ENCODE assay signal across 26 cellular contexts in the genomic region with DNA sequence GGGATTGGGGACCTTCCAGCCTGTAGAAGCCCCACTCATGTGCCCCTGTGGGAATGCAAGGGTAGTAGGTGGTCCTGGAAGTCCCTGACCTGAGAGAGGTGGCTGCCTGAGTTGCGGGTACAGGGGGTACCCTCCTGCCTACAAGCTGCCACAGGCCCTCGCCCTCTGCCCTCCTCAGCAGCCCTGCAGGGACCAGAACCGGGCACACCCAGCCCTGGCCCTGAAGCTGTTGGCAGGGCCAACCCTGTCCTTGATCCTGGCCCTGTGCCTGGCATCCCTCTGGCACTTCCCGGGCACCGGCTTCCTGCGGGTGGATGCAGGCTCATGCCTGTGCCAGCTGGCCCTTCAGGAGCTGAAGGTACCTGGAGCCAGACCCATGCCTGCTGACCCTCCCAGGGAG. TPM values are rescaled to one million over a fixed set of nuclear protein-coding genes. Genes with fewer than 3 reads are reported as not detected.
DNase-seq lines count a peak whose midpoint lies in the region; ATAC-seq and TF ChIP-seq lines count a peak whose summit lies in the region.
"Had no signal": no experiment of that assay in that cellular context is flagged by ENCODE, and none has a peak within 500 bp of the region (broad histone marks: within the 10 kb centered on the region; RNA-seq: fewer than 3 reads in every experiment).

No MANE protein-coding gene starts in this region.

- DNase-seq in body of pancreas (peak in 3 of 4 donors; percentile 19 to 56 (median 54)), heart left ventricle (peak in 3 of 5 donors; percentile 53 to 73 (median 72)), mesenteric fat pad (ENCODE audit: low spot score) (peak; percentile 81), thoracic aorta (ENCODE audit: low spot score) (no peak), cerebellum (ENCODE audit: low spot score) (no peak), HK-2 (ENCODE audit: unreplicated experiment) (no peak)
- DNase-seq: activated CD4-positive, CD25-positive, alpha-beta regulatory T cell; activated CD8-positive, alpha-beta T cell treated with anti-CD3 and anti-CD28 coated beads for 36 hours; activated naive CD4-positive, alpha-beta T cell treated with anti-CD3 and anti-CD28 coated beads for 36 hours; activated T-cell treated with anti-CD3 and anti-CD28 coated beads, Interleukin-2, amount 50 U/mL, for 4 hours; CD4-positive, alpha-beta memory T cell; central memory CD4-positive, alpha-beta T cell; foreskin fibroblast; immature natural killer cell; KBM-7; NCI-H1436 treated with DMSO at 0.1 percent for 48 hours; NCI-H526 treated with DMSO at 0.1 percent for 48 hours; SHP77; stimulated activated CD4-positive, alpha-beta T cell treated with anti-CD3 and anti-CD28 coated beads, Interleukin-1b, Interleukin-23, amount 100 ng/mL, for 48 hours; stimulated activated naive B cell treated with anti-CD40 and anti-IgM and Interleukin-4, amounts not matched to agents 10 μg/mL and 1 μg/mL and 100 μg/mL, for 72 hours; SW 1271; thyroid gland had no signal

- TF ChIP-seq POLR2A in body of pancreas (IDR thresholded peaks at IDR 0.05), result no peak
- TF ChIP-seq POLR2A in heart left ventricle (IDR thresholded peaks at IDR 0.05), result no peak

- no peak overlapping the region for H3K27ac Mint-ChIP-seq in activated T-helper 17 cell treated with anti-CD3 and anti-CD28 coated beads, Interleukin-2, amount 50 U/mL, for 72 hours
- H3K27ac Mint-ChIP-seq: activated CD8-positive, alpha-beta T cell treated with anti-CD3 and anti-CD28 coated beads for 36 hours; activated naive CD4-positive, alpha-beta T cell treated with anti-CD3 and anti-CD28 coated beads for 36 hours; CD4-positive, alpha-beta memory T cell; immature natural killer cell; stimulated activated naive B cell treated with anti-CD40 and anti-IgM and Interleukin-4, amounts not matched to agents 10 μg/mL and 1 μg/mL and 100 μg/mL, for 72 hours had no signal

- intact Hi-C loops in body of pancreas (cut with DNase I) (no loop called here), heart left ventricle (cut with DNase I) (loop anchor here in 2 of 10 donors (10.0 kb wide), 2 partner anchors 52 to 108 kb away; partner anchors contain the start of genes ELN (in 1 of the 2) and TMEM270 (in 1 of the 2))

- H3K9me3 Mint-ChIP-seq in activated T-helper 17 cell treated with anti-CD3 and anti-CD28 coated beads, Interleukin-2, amount 50 U/mL, for 72 hours, result no peaks in the 10 kb centered on the region
- H3K9me3 Mint-ChIP-seq: activated CD8-positive, alpha-beta T cell treated with anti-CD3 and anti-CD28 coated beads for 36 hours; activated naive CD4-positive, alpha-beta T cell treated with anti-CD3 and anti-CD28 coated beads for 36 hours; activated T-cell treated with anti-CD3 and anti-CD28 coated beads, Interleukin-2, amount 50 U/mL, for 4 hours; CD4-positive, alpha-beta memory T cell; immature natural killer cell; stimulated activated naive B cell treated with anti-CD40 and anti-IgM and Interleukin-4, amounts not matched to agents 10 μg/mL and 1 μg/mL and 100 μg/mL, for 72 hours had no signal

- peaks cover 7% of the 10 kb centered on the region for H3K27me3 Mint-ChIP-seq in activated T-helper 17 cell treated with anti-CD3 and anti-CD28 coated beads, Interleukin-2, amount 50 U/mL, for 72 hours

- H3K4me1 ChIP-seq in body of pancreas (no peaks in the 10 kb centered on the region), heart left ventricle (no peaks in the 10 kb centered on the region), thoracic aorta (ENCODE audit: control insufficient read depth in 1 of 2, low read depth in 2 of 2) (peaks cover 36 to 97% of the 10 kb centered on the region in 2 donors)
- H3K4me1 ChIP-seq: thyroid gland had no signal

- no peaks in the 10 kb centered on the region for H3K27me3 ChIP-seq in body of pancreas
- H3K27me3 ChIP-seq in heart left ventricle, result peaks cover 0 to 3% (median 0%) of the 10 kb centered on the region in 9 donors
- no peaks in the 10 kb centered on the region for H3K27me3 ChIP-seq in thoracic aorta (replicated peaks; ENCODE audit: insufficient read depth)
- H3K27me3 ChIP-seq: hepatocyte, thyroid gland had no signal

- no peak for TF ChIP-seq CTCF in body of pancreas (IDR thresholded peaks at IDR 0.05)
- TF ChIP-seq CTCF in heart left ventricle (IDR thresholded peaks at IDR 0.05), result no peak
- TF ChIP-seq CTCF in thoracic aorta (IDR thresholded peaks at IDR 0.05), result no peak

- no peak overlapping the region for H3K27ac ChIP-seq in body of pancreas
- H3K27ac ChIP-seq in heart left ventricle, result no peak overlapping the region
- H3K27ac ChIP-seq in thoracic aorta, result peak overlapping the region; percentile 69 to 79
- H3K27ac ChIP-seq: epithelial cell of prostate, hepatocyte, thyroid gland had no signal

- H3K4me3 Mint-ChIP-seq in activated T-helper 17 cell treated with anti-CD3 and anti-CD28 coated beads, Interleukin-2, amount 50 U/mL, for 72 hours, result no peak overlapping the region
- H3K4me3 Mint-ChIP-seq: activated CD8-positive, alpha-beta T cell treated with anti-CD3 and anti-CD28 coated beads for 36 hours; activated naive CD4-positive, alpha-beta T cell treated with anti-CD3 and anti-CD28 coated beads for 36 hours; activated T-cell treated with anti-CD3 and anti-CD28 coated beads, Interleukin-2, amount 50 U/mL, for 4 hours; CD4-positive, alpha-beta memory T cell; immature natural killer cell; stimulated activated naive B cell treated with anti-CD40 and anti-IgM and Interleukin-4, amounts not matched to agents 10 μg/mL and 1 μg/mL and 100 μg/mL, for 72 hours had no signal

- H3K4me3 ChIP-seq in body of pancreas (no peak overlapping the region), heart left ventricle (no peak overlapping the region), thoracic aorta (no peak overlapping the region)
- H3K4me3 ChIP-seq: hepatocyte, thyroid gland had no signal

- H3K36me3 Mint-ChIP-seq in activated T-helper 17 cell treated with anti-CD3 and anti-CD28 coated beads, Interleukin-2, amount 50 U/mL, for 72 hours (ENCODE audit: low read depth), result no peaks in the 10 kb centered on the region
- H3K36me3 Mint-ChIP-seq: CD4-positive, alpha-beta memory T cell; immature natural killer cell; stimulated activated naive B cell treated with anti-CD40 and anti-IgM and Interleukin-4, amounts not matched to agents 10 μg/mL and 1 μg/mL and 100 μg/mL, for 72 hours had no signal

- no peaks in the 10 kb centered on the region for H3K4me1 Mint-ChIP-seq in activated T-helper 17 cell treated with anti-CD3 and anti-CD28 coated beads, Interleukin-2, amount 50 U/mL, for 72 hours

- H3K36me3 ChIP-seq in body of pancreas (replicated peaks in 1 of 2; ENCODE audit: insufficient read depth in 1 of 2, low read depth in 2 of 2), result no peaks in the 10 kb centered on the region
- no peaks in the 10 kb centered on the region for H3K36me3 ChIP-seq in heart left ventricle
- H3K36me3 ChIP-seq in thoracic aorta, result no peaks in the 10 kb centered on the region
- H3K36me3 ChIP-seq: thyroid gland had no signal

- WGBS in body of pancreas, 2 donors, result 52 to 80% methylated on average over 2 to 6 of the region's 6 CpGs
- 53 to 67% (median 60%) methylated on average over 3 to 6 of the region's 6 CpGs for WGBS in heart left ventricle, 4 donors

- H3K9me3 ChIP-seq in body of pancreas (no peaks in the 10 kb centered on the region), heart left ventricle (no peaks in the 10 kb centered on the region), thoracic aorta (no peaks in the 10 kb centered on the region)
- H3K9me3 ChIP-seq: thyroid gland had no signal

- ATAC-seq in body of pancreas (no peak), heart left ventricle (peak; percentile 59 to 84 (median 77)), thoracic aorta (ENCODE audit: insufficient number of reproducible peaks, low FRiP score, low read depth) (no peak), GM21515 (IDR thresholded peaks at IDR 0.05; ENCODE audit: unreplicated experiment) (no peak)
- ATAC-seq in activated T-helper 17 cell treated with anti-CD3 and anti-CD28 coated beads, Interleukin-2, amount 50 U/mL, for 72 hours (replicated peaks), result no peak
- ATAC-seq: activated CD8-positive, alpha-beta T cell treated with anti-CD3 and anti-CD28 coated beads for 36 hours; activated T-cell treated with anti-CD3 and anti-CD28 coated beads, Interleukin-2, amount 50 U/mL, for 4 hours; stimulated activated naive B cell treated with anti-CD40 and anti-IgM and Interleukin-4, amounts not matched to agents 10 μg/mL and 1 μg/mL and 100 μg/mL, for 72 hours had no signal

RNA-seq across cellular contexts. Expression of gene ELN, which starts 54.9 kb away (rescaled TPM):
- total RNA-seq in body of pancreas (100 to 1,000 TPM in 1 of 2 donors, 10 to 100 TPM in 1; 92.6 to 131 TPM), heart left ventricle (10 to 100 TPM; 17.4 to 81.1 (median 42.8) TPM), mesenteric fat pad (95.5 TPM), thoracic aorta (1,000 to 10,000 TPM; 1,484 to 3,836 TPM), cerebellum (27.0 TPM)
- 10 to 100 TPM; 37.9 to 68.1 TPM for polyA plus RNA-seq in heart left ventricle
- total RNA-seq in activated T-helper 17 cell treated with anti-CD3 and anti-CD28 coated beads, Interleukin-2, amount 50 U/mL, for 72 hours, result not detected
- total RNA-seq: activated CD8-positive, alpha-beta T cell treated with anti-CD3 and anti-CD28 coated beads for 36 hours; CD4-positive, alpha-beta memory T cell had no signal
- polyA plus RNA-seq: CD4-positive, alpha-beta memory T cell; immature natural killer cell had no signal

Comparison
In these comparisons a context has a peak if more than half of its experiments do, and no peak if none do; other contexts are left out.
1. ATAC-seq: peak in heart left ventricle (4 of 4); none in body of pancreas (single experiment), thoracic aorta (single experiment), GM21515 (single experiment) and activated T-helper 17 cell treated with anti-CD3 and anti-CD28 coated beads, Interleukin-2, amount 50 U/mL, for 72 hours (single experiment).
2. DNase-seq: peak in body of pancreas (3 of 4), heart left ventricle (3 of 5) and mesenteric fat pad (single experiment); none in thoracic aorta (single experiment), cerebellum (single experiment) and HK-2 (single experiment).
3. H3K27ac ChIP-seq: peak in thoracic aorta (2 of 2); none in body of pancreas (0 of 4) and heart left ventricle (0 of 12).
4. RNA of gene ELN, which starts 54.9 kb away (total RNA-seq): 1,484 to 3,836 TPM in thoracic aorta, 92.6 to 131 TPM in body of pancreas, 95.5 TPM in mesenteric fat pad (single experiment), 17.4 to 81.1 TPM in heart left ventricle and 27.0 TPM in cerebellum (single experiment); not detected in activated T-helper 17 cell treated with anti-CD3 and anti-CD28 coated beads, Interleukin-2, amount 50 U/mL, for 72 hours; every median in the first group is over 10 times any median in the second.